Comparison of ENCODE assay signal across 1 cellular context in the genomic region with DNA sequence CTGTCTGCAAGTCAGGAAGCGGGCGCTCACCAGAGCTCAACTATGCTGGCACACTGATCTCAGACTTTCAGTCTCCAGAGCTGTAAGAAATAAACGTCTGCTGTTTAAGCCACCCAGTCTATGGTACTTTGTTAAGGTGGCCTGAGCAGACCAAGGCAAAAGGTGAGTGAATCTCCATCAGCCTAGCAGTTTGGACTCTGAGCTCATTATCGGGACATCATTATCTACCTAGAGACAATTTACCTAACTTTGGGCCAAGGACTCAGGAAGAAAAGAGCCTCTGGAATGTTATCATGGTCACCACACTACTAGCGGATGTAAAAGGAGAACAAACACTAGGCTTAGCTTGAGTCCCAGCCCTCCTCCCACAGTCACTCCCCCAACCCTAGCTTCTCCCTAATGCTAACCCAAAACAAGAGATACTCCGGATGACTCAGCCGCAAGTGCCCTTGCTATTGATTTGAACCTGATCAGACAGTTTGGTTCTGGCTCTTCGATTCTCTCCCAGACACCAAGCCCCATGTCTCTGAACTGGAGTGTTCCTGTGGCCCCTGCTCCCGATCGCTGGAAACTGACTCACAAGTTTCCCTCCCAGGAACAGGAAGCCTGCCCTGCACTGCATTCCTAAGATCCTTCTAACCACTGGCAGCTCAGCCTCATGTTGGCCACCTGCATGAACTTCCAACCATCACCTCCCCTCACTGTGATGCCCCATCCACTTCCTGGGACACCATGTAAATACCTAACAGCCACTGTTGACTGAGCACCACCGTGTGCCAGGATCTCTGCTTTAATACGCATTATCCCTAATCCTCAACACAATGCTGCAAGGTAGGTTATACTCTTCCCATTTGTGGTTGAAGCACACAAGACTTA.
TF ChIP-seq lines count a peak whose summit lies in the region.

No MANE protein-coding gene starts in this region.

TF ChIP-seq in HepG2, 621 proteins besides CTCF, POLR2A, EP300 and RAD21 (continued from another document and continues in another):
- TF ChIP-seq, protein P1, sequence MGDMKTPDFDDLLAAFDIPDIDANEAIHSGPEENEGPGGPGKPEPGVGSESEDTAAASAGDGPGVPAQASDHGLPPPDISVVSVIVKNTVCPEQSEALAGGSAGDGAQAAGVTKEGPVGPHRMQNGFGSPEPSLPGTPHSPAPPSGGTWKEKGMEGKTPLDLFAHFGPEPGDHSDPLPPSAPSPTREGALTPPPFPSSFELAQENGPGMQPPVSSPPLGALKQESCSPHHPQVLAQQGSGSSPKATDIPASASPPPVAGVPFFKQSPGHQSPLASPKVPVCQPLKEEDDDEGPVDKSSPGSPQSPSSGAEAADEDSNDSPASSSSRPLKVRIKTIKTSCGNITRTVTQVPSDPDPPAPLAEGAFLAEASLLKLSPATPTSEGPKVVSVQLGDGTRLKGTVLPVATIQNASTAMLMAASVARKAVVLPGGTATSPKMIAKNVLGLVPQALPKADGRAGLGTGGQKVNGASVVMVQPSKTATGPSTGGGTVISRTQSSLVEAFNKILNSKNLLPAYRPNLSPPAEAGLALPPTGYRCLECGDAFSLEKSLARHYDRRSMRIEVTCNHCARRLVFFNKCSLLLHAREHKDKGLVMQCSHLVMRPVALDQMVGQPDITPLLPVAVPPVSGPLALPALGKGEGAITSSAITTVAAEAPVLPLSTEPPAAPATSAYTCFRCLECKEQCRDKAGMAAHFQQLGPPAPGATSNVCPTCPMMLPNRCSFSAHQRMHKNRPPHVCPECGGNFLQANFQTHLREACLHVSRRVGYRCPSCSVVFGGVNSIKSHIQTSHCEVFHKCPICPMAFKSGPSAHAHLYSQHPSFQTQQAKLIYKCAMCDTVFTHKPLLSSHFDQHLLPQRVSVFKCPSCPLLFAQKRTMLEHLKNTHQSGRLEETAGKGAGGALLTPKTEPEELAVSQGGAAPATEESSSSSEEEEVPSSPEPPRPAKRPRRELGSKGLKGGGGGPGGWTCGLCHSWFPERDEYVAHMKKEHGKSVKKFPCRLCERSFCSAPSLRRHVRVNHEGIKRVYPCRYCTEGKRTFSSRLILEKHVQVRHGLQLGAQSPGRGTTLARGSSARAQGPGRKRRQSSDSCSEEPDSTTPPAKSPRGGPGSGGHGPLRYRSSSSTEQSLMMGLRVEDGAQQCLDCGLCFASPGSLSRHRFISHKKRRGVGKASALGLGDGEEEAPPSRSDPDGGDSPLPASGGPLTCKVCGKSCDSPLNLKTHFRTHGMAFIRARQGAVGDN (CRISPR knock-in tag; IDR thresholded peaks at IDR 0.05): peak; percentile 76
- TF ChIP-seq SOX5 (CRISPR knock-in tag; IDR thresholded peaks at IDR 0.05; ENCODE audit: borderline replicate concordance) (peak; percentile 37; the same call in 1 of the 2 replicates), REL (CRISPR knock-in tag; conservative IDR thresholded peaks at IDR 0.05) (no peak), ZNF776 (CRISPR knock-in tag; IDR thresholded peaks at IDR 0.05) (no peak), ZNF446 (CRISPR knock-in tag; IDR thresholded peaks at IDR 0.05) (no peak), PHF21A (CRISPR knock-in tag; IDR thresholded peaks at IDR 0.05) (peak; percentile 79), IKZF4 (CRISPR knock-in tag; IDR thresholded peaks at IDR 0.05; ENCODE audit: borderline replicate concordance, low read depth, not compliant biosample characterization) (no peak), ZNF879 (CRISPR knock-in tag; IDR thresholded peaks at IDR 0.05) (no peak), KAT8 (CRISPR knock-in tag; IDR thresholded peaks at IDR 0.05) (peak; percentile 13; the same call in 1 of the 2 replicates), NFYB (CRISPR knock-in tag; IDR thresholded peaks at IDR 0.05) (0 out of 2 replicates have a peak, but pooled peaks have one; percentile 23), HMG20B (CRISPR knock-in tag; conservative IDR thresholded peaks at IDR 0.05) (peak; percentile 17; the same call in 1 of the 2 replicates), NFE2L1 (CRISPR knock-in tag; IDR thresholded peaks at IDR 0.05; ENCODE audit: borderline replicate concordance) (no peak), PAF1 (CRISPR knock-in tag; IDR thresholded peaks at IDR 0.05) (no peak), KLF12 (CRISPR knock-in tag; IDR thresholded peaks at IDR 0.05; ENCODE audit: borderline replicate concordance) (no peak), ELF1 (CRISPR knock-in tag; IDR thresholded peaks at IDR 0.05) (no peak), ZNF761 (CRISPR knock-in tag; conservative IDR thresholded peaks at IDR 0.05) (no peak), NCOA2 (CRISPR knock-in tag; IDR thresholded peaks at IDR 0.05) (peak; percentile 79; the same call in 1 of the 2 replicates), BCL6 (CRISPR knock-in tag; IDR thresholded peaks at IDR 0.05) (peak; percentile 25; the same call in 1 of the 2 replicates), BRD4 (CRISPR knock-in tag; IDR thresholded peaks at IDR 0.05) (no peak), NFYC (CRISPR knock-in tag; IDR thresholded peaks at IDR 0.05) (no peak), SNAI1 (CRISPR knock-in tag; IDR thresholded peaks at IDR 0.05; ENCODE audit: borderline replicate concordance) (no peak), ZNF572 (CRISPR knock-in tag; IDR thresholded peaks at IDR 0.05) (no peak), YY1 (IDR thresholded peaks at IDR 0.05; ENCODE audit: insufficient read depth, insufficient replicate concordance, low read depth, low read length) (no peak), ZEB1 (IDR thresholded peaks at IDR 0.05; ENCODE audit: insufficient replicate concordance, low read depth) (peak; percentile 83), PHF20 (CRISPR knock-in tag; IDR thresholded peaks at IDR 0.05) (no peak), ZNF558 (CRISPR knock-in tag; IDR thresholded peaks at IDR 0.05; ENCODE audit: borderline replicate concordance) (no peak), ZNF317 (CRISPR knock-in tag; IDR thresholded peaks at IDR 0.05) (no peak), TOE1 (CRISPR knock-in tag; IDR thresholded peaks at IDR 0.05) (no peak), TMF1 (CRISPR knock-in tag; IDR thresholded peaks at IDR 0.05; ENCODE audit: low read depth) (0 out of 2 replicates have a peak, but pooled peaks have one; percentile 40), ZNF569 (CRISPR knock-in tag; IDR thresholded peaks at IDR 0.05; ENCODE audit: borderline replicate concordance) (no peak), ATF7-NPFF (CRISPR knock-in tag; IDR thresholded peaks at IDR 0.05; ENCODE audit: low read depth) (no peak), ZNF510 (CRISPR knock-in tag; IDR thresholded peaks at IDR 0.05; ENCODE audit: low read depth) (no peak), ZNF564 (CRISPR knock-in tag; IDR thresholded peaks at IDR 0.05) (no peak), RFXANK (CRISPR knock-in tag; IDR thresholded peaks at IDR 0.05) (no peak; the same call in 1 of the 2 replicates)
- TF ChIP-seq, protein P2, sequence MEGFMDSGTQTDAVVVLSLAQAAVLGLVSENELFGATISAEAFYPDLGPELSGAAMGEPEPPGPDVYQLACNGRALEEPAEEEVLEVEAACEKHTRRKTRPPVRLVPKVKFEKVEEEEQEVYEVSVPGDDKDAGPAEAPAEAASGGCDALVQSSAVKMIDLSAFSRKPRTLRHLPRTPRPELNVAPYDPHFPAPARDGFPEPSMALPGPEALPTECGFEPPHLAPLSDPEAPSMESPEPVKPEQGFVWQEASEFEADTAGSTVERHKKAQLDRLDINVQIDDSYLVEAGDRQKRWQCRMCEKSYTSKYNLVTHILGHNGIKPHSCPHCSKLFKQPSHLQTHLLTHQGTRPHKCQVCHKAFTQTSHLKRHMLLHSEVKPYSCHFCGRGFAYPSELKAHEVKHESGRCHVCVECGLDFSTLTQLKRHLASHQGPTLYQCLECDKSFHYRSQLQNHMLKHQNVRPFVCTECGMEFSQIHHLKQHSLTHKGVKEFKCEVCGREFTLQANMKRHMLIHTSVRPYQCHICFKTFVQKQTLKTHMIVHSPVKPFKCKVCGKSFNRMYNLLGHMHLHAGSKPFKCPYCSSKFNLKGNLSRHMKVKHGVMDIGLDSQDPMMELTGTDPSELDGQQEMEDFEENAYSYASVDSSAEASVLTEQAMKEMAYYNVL (CRISPR knock-in tag; IDR thresholded peaks at IDR 0.05; ENCODE audit: borderline replicate concordance): 0 out of 2 replicates have a peak, but pooled peaks have one; percentile 44
- TF ChIP-seq, protein P3, sequence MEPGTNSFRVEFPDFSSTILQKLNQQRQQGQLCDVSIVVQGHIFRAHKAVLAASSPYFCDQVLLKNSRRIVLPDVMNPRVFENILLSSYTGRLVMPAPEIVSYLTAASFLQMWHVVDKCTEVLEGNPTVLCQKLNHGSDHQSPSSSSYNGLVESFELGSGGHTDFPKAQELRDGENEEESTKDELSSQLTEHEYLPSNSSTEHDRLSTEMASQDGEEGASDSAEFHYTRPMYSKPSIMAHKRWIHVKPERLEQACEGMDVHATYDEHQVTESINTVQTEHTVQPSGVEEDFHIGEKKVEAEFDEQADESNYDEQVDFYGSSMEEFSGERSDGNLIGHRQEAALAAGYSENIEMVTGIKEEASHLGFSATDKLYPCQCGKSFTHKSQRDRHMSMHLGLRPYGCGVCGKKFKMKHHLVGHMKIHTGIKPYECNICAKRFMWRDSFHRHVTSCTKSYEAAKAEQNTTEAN (CRISPR knock-in tag; conservative IDR thresholded peaks at IDR 0.05): no peak
- TF ChIP-seq, protein P4, sequence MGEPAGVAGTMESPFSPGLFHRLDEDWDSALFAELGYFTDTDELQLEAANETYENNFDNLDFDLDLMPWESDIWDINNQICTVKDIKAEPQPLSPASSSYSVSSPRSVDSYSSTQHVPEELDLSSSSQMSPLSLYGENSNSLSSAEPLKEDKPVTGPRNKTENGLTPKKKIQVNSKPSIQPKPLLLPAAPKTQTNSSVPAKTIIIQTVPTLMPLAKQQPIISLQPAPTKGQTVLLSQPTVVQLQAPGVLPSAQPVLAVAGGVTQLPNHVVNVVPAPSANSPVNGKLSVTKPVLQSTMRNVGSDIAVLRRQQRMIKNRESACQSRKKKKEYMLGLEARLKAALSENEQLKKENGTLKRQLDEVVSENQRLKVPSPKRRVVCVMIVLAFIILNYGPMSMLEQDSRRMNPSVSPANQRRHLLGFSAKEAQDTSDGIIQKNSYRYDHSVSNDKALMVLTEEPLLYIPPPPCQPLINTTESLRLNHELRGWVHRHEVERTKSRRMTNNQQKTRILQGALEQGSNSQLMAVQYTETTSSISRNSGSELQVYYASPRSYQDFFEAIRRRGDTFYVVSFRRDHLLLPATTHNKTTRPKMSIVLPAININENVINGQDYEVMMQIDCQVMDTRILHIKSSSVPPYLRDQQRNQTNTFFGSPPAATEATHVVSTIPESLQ (CRISPR knock-in tag; conservative IDR thresholded peaks at IDR 0.05): no peak
- TF ChIP-seq, protein P5, sequence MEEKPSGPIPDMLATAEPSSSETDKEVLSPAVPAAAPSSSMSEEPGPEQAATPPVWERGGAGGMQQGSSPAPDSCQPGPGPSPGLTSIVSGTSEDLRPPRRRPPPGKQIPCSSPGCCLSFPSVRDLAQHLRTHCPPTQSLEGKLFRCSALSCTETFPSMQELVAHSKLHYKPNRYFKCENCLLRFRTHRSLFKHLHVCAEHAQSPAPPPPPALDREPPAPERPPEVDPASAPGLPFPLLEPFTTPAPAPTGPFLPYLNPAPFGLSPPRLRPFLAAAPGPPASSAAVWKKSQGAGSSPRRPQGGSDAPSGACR (CRISPR knock-in tag; IDR thresholded peaks at IDR 0.05): no peak
- TF ChIP-seq, protein P6, sequence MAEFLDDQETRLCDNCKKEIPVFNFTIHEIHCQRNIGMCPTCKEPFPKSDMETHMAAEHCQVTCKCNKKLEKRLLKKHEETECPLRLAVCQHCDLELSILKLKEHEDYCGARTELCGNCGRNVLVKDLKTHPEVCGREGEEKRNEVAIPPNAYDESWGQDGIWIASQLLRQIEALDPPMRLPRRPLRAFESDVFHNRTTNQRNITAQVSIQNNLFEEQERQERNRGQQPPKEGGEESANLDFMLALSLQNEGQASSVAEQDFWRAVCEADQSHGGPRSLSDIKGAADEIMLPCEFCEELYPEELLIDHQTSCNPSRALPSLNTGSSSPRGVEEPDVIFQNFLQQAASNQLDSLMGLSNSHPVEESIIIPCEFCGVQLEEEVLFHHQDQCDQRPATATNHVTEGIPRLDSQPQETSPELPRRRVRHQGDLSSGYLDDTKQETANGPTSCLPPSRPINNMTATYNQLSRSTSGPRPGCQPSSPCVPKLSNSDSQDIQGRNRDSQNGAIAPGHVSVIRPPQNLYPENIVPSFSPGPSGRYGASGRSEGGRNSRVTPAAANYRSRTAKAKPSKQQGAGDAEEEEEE (CRISPR knock-in tag; IDR thresholded peaks at IDR 0.05; ENCODE audit: borderline replicate concordance): no peak
- TF ChIP-seq, protein P7, sequence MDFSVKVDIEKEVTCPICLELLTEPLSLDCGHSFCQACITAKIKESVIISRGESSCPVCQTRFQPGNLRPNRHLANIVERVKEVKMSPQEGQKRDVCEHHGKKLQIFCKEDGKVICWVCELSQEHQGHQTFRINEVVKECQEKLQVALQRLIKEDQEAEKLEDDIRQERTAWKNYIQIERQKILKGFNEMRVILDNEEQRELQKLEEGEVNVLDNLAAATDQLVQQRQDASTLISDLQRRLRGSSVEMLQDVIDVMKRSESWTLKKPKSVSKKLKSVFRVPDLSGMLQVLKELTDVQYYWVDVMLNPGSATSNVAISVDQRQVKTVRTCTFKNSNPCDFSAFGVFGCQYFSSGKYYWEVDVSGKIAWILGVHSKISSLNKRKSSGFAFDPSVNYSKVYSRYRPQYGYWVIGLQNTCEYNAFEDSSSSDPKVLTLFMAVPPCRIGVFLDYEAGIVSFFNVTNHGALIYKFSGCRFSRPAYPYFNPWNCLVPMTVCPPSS (IDR thresholded peaks at IDR 0.05): no peak
- TF ChIP-seq, protein P8, sequence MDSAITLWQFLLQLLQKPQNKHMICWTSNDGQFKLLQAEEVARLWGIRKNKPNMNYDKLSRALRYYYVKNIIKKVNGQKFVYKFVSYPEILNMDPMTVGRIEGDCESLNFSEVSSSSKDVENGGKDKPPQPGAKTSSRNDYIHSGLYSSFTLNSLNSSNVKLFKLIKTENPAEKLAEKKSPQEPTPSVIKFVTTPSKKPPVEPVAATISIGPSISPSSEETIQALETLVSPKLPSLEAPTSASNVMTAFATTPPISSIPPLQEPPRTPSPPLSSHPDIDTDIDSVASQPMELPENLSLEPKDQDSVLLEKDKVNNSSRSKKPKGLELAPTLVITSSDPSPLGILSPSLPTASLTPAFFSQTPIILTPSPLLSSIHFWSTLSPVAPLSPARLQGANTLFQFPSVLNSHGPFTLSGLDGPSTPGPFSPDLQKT (CRISPR knock-in tag; IDR thresholded peaks at IDR 0.05; ENCODE audit: borderline replicate concordance): no peak
- TF ChIP-seq, protein P9, sequence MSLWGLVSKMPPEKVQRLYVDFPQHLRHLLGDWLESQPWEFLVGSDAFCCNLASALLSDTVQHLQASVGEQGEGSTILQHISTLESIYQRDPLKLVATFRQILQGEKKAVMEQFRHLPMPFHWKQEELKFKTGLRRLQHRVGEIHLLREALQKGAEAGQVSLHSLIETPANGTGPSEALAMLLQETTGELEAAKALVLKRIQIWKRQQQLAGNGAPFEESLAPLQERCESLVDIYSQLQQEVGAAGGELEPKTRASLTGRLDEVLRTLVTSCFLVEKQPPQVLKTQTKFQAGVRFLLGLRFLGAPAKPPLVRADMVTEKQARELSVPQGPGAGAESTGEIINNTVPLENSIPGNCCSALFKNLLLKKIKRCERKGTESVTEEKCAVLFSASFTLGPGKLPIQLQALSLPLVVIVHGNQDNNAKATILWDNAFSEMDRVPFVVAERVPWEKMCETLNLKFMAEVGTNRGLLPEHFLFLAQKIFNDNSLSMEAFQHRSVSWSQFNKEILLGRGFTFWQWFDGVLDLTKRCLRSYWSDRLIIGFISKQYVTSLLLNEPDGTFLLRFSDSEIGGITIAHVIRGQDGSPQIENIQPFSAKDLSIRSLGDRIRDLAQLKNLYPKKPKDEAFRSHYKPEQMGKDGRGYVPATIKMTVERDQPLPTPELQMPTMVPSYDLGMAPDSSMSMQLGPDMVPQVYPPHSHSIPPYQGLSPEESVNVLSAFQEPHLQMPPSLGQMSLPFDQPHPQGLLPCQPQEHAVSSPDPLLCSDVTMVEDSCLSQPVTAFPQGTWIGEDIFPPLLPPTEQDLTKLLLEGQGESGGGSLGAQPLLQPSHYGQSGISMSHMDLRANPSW (CRISPR knock-in tag; IDR thresholded peaks at IDR 0.05; ENCODE audit: borderline replicate concordance): no peak
